ENCODE assay signal across 20 cellular contexts in genomic region chr1:243438815-243439214, GRCh38.
"Had no signal": no experiment of that assay in that cellular context is flagged by ENCODE, and none has a peak within 500 bp of the region (broad histone marks: within the 10 kb centered on the region; RNA-seq: fewer than 3 reads in every experiment).

No MANE protein-coding gene starts in this region.

- H3K27ac ChIP-seq: ascending aorta, gastroesophageal sphincter, heart right ventricle, neutrophil, parathyroid adenoma, sigmoid colon, thoracic aorta, upper lobe of left lung had no signal

- H3K27me3 Mint-ChIP-seq: activated CD4-positive, alpha-beta T cell treated with anti-CD3 and anti-CD28 coated beads, Interleukin-2, amount 10 ng/mL, durations not matched to agents 7 days and 5 days; naive thymus-derived CD8-positive, alpha-beta T cell; stimulated activated memory B cell treated with anti-CD40 and anti-IgM and Interleukin-4, amounts not matched to agents 10 μg/mL and 1 μg/mL and 100 μg/mL, for 72 hours had no signal

- DNase-seq: activated CD4-positive, alpha-beta T cell treated with anti-CD3 and anti-CD28 coated beads, Interleukin-2, amount 10 ng/mL, durations not matched to agents 7 days and 5 days; activated CD8-positive, alpha-beta memory T cell treated with anti-CD3 and anti-CD28 coated beads, Interleukin-2, amount 50 U/mL, for 4 hours; activated effector memory CD4-positive, alpha-beta T cell treated with Interleukin-2 at 50 U/mL for 16 hours; activated naive CD4-positive, alpha-beta T cell treated with anti-CD3 and anti-CD28 coated beads, Interleukin-2, amount 50 U/mL, for 16 hours; activated T-cell treated with anti-CD3 and anti-CD28 coated beads, Interleukin-2, amount 50 U/mL, for 4 hours; erythroblast; heart right ventricle; left cardiac atrium; naive thymus-derived CD8-positive, alpha-beta T cell; sigmoid colon; stimulated activated CD4-positive, alpha-beta T cell treated with anti-CD3 and anti-CD28 coated beads, Interleukin-4, amount 100 ng/mL, for 24 hours; T-helper 1 cell; T-helper 9 cell; upper lobe of left lung had no signal

- H3K27me3 ChIP-seq: ascending aorta, gastroesophageal sphincter, heart right ventricle, neutrophil, sigmoid colon, upper lobe of left lung had no signal

- H3K36me3 Mint-ChIP-seq: stimulated activated memory B cell treated with anti-CD40 and anti-IgM and Interleukin-4, amounts not matched to agents 10 μg/mL and 1 μg/mL and 100 μg/mL, for 72 hours had no signal

- ATAC-seq: activated T-cell treated with anti-CD3 and anti-CD28 coated beads, Interleukin-2, amount 50 U/mL, for 4 hours; gastroesophageal sphincter; heart right ventricle; naive thymus-derived CD8-positive, alpha-beta T cell; stimulated activated memory B cell treated with anti-CD40 and anti-IgM and Interleukin-4, amounts not matched to agents 10 μg/mL and 1 μg/mL and 100 μg/mL, for 72 hours had no signal

- H2AFZ ChIP-seq: parathyroid adenoma had no signal

- H3K9me3 Mint-ChIP-seq: activated CD4-positive, alpha-beta T cell treated with anti-CD3 and anti-CD28 coated beads, Interleukin-2, amount 10 ng/mL, durations not matched to agents 7 days and 5 days; activated T-cell treated with anti-CD3 and anti-CD28 coated beads, Interleukin-2, amount 50 U/mL, for 4 hours; naive thymus-derived CD8-positive, alpha-beta T cell; stimulated activated memory B cell treated with anti-CD40 and anti-IgM and Interleukin-4, amounts not matched to agents 10 μg/mL and 1 μg/mL and 100 μg/mL, for 72 hours had no signal

- H3K27ac Mint-ChIP-seq: activated CD4-positive, alpha-beta T cell treated with anti-CD3 and anti-CD28 coated beads, Interleukin-2, amount 10 ng/mL, durations not matched to agents 7 days and 5 days; naive thymus-derived CD8-positive, alpha-beta T cell; stimulated activated memory B cell treated with anti-CD40 and anti-IgM and Interleukin-4, amounts not matched to agents 10 μg/mL and 1 μg/mL and 100 μg/mL, for 72 hours had no signal

- H3K36me3 ChIP-seq: ascending aorta, neutrophil, sigmoid colon, thoracic aorta had no signal

- H3K9ac ChIP-seq: parathyroid adenoma had no signal

- H3K9me3 ChIP-seq: ascending aorta, gastroesophageal sphincter, heart right ventricle, neutrophil, sigmoid colon, thoracic aorta, upper lobe of left lung had no signal

- H3K4me3 ChIP-seq: ascending aorta, gastroesophageal sphincter, heart right ventricle, sigmoid colon, thoracic aorta, upper lobe of left lung had no signal

- H3K4me3 Mint-ChIP-seq: activated CD4-positive, alpha-beta T cell treated with anti-CD3 and anti-CD28 coated beads, Interleukin-2, amount 10 ng/mL, durations not matched to agents 7 days and 5 days; activated T-cell treated with anti-CD3 and anti-CD28 coated beads, Interleukin-2, amount 50 U/mL, for 4 hours; naive thymus-derived CD8-positive, alpha-beta T cell; stimulated activated memory B cell treated with anti-CD40 and anti-IgM and Interleukin-4, amounts not matched to agents 10 μg/mL and 1 μg/mL and 100 μg/mL, for 72 hours had no signal

- H3K79me2 ChIP-seq: parathyroid adenoma had no signal
